In the genomic region with DNA sequence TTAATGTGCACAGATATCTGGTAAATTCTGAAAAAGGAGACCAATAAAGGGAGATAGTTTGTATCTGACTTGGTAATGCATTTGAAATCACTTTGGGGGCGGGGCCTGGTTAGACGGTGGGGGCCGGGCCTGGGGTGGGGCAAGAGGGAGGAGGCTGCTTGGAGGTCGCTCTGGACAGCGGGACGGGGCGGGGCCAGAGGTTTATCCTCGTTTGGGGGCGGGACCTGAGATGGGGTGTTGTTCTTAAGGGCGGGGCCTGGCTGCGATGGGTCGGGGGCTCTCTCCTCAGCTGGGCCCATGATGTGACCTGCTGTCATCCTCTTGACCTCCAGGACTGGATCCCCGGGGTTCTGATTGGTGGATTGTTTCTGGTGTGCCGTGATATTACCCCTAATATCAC, we compare ENCODE assay signal across 2 cellular contexts.
TF ChIP-seq lines count a peak whose summit lies in the region.

No MANE protein-coding gene starts in this region.

TF ChIP-seq in GM23338, 12 proteins besides CTCF, POLR2A, EP300 and RAD21 (continued from another document):
- TF ChIP-seq, protein P1, sequence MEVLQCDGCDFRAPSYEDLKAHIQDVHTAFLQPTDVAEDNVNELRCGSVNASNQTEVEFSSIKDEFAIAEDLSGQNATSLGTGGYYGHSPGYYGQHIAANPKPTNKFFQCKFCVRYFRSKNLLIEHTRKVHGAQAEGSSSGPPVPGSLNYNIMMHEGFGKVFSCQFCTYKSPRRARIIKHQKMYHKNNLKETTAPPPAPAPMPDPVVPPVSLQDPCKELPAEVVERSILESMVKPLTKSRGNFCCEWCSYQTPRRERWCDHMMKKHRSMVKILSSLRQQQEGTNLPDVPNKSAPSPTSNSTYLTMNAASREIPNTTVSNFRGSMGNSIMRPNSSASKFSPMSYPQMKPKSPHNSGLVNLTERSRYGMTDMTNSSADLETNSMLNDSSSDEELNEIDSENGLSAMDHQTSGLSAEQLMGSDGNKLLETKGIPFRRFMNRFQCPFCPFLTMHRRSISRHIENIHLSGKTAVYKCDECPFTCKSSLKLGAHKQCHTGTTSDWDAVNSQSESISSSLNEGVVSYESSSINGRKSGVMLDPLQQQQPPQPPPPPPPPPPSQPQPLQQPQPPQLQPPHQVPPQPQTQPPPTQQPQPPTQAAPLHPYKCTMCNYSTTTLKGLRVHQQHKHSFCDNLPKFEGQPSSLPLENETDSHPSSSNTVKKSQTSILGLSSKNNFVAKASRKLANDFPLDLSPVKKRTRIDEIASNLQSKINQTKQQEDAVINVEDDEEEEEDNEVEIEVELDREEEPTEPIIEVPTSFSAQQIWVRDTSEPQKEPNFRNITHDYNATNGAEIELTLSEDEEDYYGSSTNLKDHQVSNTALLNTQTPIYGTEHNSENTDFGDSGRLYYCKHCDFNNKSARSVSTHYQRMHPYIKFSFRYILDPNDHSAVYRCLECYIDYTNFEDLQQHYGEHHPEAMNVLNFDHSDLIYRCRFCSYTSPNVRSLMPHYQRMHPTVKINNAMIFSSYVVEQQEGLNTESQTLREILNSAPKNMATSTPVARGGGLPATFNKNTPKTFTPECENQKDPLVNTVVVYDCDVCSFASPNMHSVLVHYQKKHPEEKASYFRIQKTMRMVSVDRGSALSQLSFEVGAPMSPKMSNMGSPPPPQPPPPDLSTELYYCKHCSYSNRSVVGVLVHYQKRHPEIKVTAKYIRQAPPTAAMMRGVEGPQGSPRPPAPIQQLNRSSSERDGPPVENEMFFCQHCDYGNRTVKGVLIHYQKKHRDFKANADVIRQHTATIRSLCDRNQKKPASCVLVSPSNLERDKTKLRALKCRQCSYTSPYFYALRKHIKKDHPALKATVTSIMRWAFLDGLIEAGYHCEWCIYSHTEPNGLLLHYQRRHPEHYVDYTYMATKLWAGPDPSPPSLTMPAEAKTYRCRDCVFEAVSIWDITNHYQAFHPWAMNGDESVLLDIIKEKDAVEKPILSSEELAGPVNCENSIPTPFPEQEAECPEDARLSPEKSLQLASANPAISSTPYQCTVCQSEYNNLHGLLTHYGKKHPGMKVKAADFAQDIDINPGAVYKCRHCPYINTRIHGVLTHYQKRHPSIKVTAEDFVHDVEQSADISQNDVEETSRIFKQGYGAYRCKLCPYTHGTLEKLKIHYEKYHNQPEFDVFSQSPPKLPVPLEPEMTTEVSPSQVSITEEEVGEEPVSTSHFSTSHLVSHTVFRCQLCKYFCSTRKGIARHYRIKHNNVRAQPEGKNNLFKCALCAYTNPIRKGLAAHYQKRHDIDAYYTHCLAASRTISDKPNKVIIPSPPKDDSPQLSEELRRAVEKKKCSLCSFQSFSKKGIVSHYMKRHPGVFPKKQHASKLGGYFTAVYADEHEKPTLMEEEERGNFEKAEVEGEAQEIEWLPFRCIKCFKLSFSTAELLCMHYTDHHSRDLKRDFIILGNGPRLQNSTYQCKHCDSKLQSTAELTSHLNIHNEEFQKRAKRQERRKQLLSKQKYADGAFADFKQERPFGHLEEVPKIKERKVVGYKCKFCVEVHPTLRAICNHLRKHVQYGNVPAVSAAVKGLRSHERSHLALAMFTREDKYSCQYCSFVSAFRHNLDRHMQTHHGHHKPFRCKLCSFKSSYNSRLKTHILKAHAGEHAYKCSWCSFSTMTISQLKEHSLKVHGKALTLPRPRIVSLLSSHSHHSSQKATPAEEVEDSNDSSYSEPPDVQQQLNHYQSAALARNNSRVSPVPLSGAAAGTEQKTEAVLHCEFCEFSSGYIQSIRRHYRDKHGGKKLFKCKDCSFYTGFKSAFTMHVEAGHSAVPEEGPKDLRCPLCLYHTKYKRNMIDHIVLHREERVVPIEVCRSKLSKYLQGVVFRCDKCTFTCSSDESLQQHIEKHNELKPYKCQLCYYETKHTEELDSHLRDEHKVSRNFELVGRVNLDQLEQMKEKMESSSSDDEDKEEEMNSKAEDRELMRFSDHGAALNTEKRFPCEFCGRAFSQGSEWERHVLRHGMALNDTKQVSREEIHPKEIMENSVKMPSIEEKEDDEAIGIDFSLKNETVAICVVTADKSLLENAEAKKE (CRISPR knock-in tag; IDR thresholded peaks at IDR 0.05): no peak
- TF ChIP-seq, protein P2, sequence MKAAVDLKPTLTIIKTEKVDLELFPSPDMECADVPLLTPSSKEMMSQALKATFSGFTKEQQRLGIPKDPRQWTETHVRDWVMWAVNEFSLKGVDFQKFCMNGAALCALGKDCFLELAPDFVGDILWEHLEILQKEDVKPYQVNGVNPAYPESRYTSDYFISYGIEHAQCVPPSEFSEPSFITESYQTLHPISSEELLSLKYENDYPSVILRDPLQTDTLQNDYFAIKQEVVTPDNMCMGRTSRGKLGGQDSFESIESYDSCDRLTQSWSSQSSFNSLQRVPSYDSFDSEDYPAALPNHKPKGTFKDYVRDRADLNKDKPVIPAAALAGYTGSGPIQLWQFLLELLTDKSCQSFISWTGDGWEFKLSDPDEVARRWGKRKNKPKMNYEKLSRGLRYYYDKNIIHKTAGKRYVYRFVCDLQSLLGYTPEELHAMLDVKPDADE (IDR thresholded peaks at IDR 0.05): no peak
- TF ChIP-seq, protein P3, sequence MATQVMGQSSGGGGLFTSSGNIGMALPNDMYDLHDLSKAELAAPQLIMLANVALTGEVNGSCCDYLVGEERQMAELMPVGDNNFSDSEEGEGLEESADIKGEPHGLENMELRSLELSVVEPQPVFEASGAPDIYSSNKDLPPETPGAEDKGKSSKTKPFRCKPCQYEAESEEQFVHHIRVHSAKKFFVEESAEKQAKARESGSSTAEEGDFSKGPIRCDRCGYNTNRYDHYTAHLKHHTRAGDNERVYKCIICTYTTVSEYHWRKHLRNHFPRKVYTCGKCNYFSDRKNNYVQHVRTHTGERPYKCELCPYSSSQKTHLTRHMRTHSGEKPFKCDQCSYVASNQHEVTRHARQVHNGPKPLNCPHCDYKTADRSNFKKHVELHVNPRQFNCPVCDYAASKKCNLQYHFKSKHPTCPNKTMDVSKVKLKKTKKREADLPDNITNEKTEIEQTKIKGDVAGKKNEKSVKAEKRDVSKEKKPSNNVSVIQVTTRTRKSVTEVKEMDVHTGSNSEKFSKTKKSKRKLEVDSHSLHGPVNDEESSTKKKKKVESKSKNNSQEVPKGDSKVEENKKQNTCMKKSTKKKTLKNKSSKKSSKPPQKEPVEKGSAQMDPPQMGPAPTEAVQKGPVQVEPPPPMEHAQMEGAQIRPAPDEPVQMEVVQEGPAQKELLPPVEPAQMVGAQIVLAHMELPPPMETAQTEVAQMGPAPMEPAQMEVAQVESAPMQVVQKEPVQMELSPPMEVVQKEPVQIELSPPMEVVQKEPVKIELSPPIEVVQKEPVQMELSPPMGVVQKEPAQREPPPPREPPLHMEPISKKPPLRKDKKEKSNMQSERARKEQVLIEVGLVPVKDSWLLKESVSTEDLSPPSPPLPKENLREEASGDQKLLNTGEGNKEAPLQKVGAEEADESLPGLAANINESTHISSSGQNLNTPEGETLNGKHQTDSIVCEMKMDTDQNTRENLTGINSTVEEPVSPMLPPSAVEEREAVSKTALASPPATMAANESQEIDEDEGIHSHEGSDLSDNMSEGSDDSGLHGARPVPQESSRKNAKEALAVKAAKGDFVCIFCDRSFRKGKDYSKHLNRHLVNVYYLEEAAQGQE (IDR thresholded peaks at IDR 0.05; ENCODE audit: unreplicated experiment): no peak
- no peak for TF ChIP-seq EZH2phosphoT487 (IDR thresholded peaks at IDR 0.05; ENCODE audit: unreplicated experiment)
- no peak for TF ChIP-seq JUNB (IDR thresholded peaks at IDR 0.05; ENCODE audit: unreplicated experiment)
- no peak for TF ChIP-seq NANOG (IDR thresholded peaks at IDR 0.05; ENCODE audit: borderline replicate concordance)
- no peak for TF ChIP-seq ZNF114 (CRISPR knock-in tag; IDR thresholded peaks at IDR 0.05)

TF ChIP-seq in WTC11, 78 proteins besides CTCF, POLR2A, EP300 and RAD21 (continued from another document):
- TF ChIP-seq, protein P4, sequence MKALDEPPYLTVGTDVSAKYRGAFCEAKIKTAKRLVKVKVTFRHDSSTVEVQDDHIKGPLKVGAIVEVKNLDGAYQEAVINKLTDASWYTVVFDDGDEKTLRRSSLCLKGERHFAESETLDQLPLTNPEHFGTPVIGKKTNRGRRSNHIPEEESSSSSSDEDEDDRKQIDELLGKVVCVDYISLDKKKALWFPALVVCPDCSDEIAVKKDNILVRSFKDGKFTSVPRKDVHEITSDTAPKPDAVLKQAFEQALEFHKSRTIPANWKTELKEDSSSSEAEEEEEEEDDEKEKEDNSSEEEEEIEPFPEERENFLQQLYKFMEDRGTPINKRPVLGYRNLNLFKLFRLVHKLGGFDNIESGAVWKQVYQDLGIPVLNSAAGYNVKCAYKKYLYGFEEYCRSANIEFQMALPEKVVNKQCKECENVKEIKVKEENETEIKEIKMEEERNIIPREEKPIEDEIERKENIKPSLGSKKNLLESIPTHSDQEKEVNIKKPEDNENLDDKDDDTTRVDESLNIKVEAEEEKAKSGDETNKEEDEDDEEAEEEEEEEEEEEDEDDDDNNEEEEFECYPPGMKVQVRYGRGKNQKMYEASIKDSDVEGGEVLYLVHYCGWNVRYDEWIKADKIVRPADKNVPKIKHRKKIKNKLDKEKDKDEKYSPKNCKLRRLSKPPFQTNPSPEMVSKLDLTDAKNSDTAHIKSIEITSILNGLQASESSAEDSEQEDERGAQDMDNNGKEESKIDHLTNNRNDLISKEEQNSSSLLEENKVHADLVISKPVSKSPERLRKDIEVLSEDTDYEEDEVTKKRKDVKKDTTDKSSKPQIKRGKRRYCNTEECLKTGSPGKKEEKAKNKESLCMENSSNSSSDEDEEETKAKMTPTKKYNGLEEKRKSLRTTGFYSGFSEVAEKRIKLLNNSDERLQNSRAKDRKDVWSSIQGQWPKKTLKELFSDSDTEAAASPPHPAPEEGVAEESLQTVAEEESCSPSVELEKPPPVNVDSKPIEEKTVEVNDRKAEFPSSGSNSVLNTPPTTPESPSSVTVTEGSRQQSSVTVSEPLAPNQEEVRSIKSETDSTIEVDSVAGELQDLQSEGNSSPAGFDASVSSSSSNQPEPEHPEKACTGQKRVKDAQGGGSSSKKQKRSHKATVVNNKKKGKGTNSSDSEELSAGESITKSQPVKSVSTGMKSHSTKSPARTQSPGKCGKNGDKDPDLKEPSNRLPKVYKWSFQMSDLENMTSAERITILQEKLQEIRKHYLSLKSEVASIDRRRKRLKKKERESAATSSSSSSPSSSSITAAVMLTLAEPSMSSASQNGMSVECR (CRISPR knock-in tag; IDR thresholded peaks at IDR 0.05; ENCODE audit: borderline replicate concordance): no peak
- TF ChIP-seq, protein P5, sequence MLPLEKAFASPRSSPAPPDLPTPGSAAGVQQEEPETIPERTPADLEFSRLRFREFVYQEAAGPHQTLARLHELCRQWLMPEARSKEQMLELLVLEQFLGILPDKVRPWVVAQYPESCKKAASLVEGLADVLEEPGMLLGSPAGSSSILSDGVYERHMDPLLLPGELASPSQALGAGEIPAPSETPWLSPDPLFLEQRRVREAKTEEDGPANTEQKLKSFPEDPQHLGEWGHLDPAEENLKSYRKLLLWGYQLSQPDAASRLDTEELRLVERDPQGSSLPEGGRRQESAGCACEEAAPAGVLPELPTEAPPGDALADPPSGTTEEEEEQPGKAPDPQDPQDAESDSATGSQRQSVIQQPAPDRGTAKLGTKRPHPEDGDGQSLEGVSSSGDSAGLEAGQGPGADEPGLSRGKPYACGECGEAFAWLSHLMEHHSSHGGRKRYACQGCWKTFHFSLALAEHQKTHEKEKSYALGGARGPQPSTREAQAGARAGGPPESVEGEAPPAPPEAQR (CRISPR knock-in tag; IDR thresholded peaks at IDR 0.05): no peak
- TF ChIP-seq GRHL2 (CRISPR knock-in tag; IDR thresholded peaks at IDR 0.05; ENCODE audit: insufficient replicate concordance, severe bottlenecking) (no peak), ZNF121 (CRISPR knock-in tag; IDR thresholded peaks at IDR 0.05) (no peak), SOX15 (CRISPR knock-in tag; IDR thresholded peaks at IDR 0.05) (no peak), ZNF138 (CRISPR knock-in tag; conservative IDR thresholded peaks at IDR 0.05) (no peak), RORB (CRISPR knock-in tag; IDR thresholded peaks at IDR 0.05) (no peak), TCF7 (CRISPR knock-in tag; IDR thresholded peaks at IDR 0.05; ENCODE audit: low read depth) (no peak), ZBTB21 (CRISPR knock-in tag; IDR thresholded peaks at IDR 0.05; ENCODE audit: borderline replicate concordance) (no peak)
- TF ChIP-seq, protein P6, sequence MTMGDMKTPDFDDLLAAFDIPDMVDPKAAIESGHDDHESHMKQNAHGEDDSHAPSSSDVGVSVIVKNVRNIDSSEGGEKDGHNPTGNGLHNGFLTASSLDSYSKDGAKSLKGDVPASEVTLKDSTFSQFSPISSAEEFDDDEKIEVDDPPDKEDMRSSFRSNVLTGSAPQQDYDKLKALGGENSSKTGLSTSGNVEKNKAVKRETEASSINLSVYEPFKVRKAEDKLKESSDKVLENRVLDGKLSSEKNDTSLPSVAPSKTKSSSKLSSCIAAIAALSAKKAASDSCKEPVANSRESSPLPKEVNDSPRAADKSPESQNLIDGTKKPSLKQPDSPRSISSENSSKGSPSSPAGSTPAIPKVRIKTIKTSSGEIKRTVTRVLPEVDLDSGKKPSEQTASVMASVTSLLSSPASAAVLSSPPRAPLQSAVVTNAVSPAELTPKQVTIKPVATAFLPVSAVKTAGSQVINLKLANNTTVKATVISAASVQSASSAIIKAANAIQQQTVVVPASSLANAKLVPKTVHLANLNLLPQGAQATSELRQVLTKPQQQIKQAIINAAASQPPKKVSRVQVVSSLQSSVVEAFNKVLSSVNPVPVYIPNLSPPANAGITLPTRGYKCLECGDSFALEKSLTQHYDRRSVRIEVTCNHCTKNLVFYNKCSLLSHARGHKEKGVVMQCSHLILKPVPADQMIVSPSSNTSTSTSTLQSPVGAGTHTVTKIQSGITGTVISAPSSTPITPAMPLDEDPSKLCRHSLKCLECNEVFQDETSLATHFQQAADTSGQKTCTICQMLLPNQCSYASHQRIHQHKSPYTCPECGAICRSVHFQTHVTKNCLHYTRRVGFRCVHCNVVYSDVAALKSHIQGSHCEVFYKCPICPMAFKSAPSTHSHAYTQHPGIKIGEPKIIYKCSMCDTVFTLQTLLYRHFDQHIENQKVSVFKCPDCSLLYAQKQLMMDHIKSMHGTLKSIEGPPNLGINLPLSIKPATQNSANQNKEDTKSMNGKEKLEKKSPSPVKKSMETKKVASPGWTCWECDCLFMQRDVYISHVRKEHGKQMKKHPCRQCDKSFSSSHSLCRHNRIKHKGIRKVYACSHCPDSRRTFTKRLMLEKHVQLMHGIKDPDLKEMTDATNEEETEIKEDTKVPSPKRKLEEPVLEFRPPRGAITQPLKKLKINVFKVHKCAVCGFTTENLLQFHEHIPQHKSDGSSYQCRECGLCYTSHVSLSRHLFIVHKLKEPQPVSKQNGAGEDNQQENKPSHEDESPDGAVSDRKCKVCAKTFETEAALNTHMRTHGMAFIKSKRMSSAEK (CRISPR knock-in tag; IDR thresholded peaks at IDR 0.05; ENCODE audit: borderline replicate concordance): no peak
